In genomic region chr20:2280083-2280482, GRCh38 we compare ENCODE assay signal across 18 cellular contexts. TPM values are rescaled to one million over a fixed set of nuclear protein-coding genes. Genes with fewer than 3 reads are reported as not detected.
"Had no signal": no experiment of that assay in that cellular context is flagged by ENCODE, and none has a peak within 500 bp of the region (broad histone marks: within the 10 kb centered on the region; RNA-seq: fewer than 3 reads in every experiment).

No MANE protein-coding gene starts in this region.

- DNase-seq: activated CD4-positive, alpha-beta T cell treated with anti-CD3 and anti-CD28 coated beads for 1 hour; activated CD4-positive, alpha-beta T cell treated with anti-CD3 and anti-CD28 coated beads, Interleukin-2, amount 50 U/mL, for 48 hours; activated CD8-positive, alpha-beta memory T cell treated with anti-CD3 and anti-CD28 coated beads, Interleukin-2, amount 10 ng/mL, durations not matched to agents 7 days and 5 days; activated naive CD4-positive, alpha-beta T cell treated with anti-CD3 and anti-CD28 coated beads, Interleukin-2, amount 10 ng/mL, durations not matched to agents 7 days and 5 days; activated T-cell treated with anti-CD3 and anti-CD28 coated beads, Interleukin-2, amount 50 U/mL, for 24 hours; effector CD4-positive, alpha-beta T cell; esophagus squamous epithelium; kidney; mesendoderm; nephron progenitor cell; sigmoid colon; T-helper 1 cell; T1000 had no signal

- ATAC-seq: activated CD8-positive, alpha-beta memory T cell treated with anti-CD3 and anti-CD28 coated beads, Interleukin-2, amount 10 ng/mL, durations not matched to agents 7 days and 5 days had no signal

RNA-seq across cellular contexts. Expression of gene TGM3, which starts 15.7 kb away (rescaled TPM):
- total RNA-seq: activated CD8-positive, alpha-beta memory T cell treated with anti-CD3 and anti-CD28 coated beads, Interleukin-2, amount 10 ng/mL, durations not matched to agents 7 days and 5 days; astrocyte; cardiac muscle cell; fibroblast of villous mesenchyme; omental fat pad; sigmoid colon; tibial nerve had no signal
